26 cellular contexts compared by ENCODE assay signal in the genomic region with DNA sequence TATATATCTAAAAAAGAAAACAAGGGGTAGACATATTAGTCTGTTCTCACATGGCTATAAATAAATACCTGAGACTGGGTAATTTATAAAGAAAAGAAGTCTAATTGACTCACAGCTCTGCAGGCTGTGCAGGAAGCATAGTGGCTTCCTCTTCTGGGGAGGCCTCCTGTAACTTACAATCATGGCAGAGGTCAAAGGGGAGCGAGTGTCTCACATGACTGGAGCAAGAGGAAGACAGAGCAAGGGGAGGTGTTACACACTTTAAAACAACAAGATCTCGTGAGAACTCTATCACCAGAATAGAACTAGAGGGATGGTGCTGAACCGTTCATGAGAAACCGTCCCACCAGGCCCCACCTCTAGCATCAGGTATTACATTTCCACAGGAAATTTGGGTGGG.
"Had no signal": no experiment of that assay in that cellular context is flagged by ENCODE, and none has a peak within 500 bp of the region (broad histone marks: within the 10 kb centered on the region; RNA-seq: fewer than 3 reads in every experiment).

No MANE protein-coding gene starts in this region.

- H3K27ac Mint-ChIP-seq: activated naive CD8-positive, alpha-beta T cell treated with anti-CD3 and anti-CD28 coated beads, Interleukin-2, amount 10 ng/mL, durations not matched to agents 7 days and 5 days; activated T-helper 2 cell treated with anti-CD3 and anti-CD28 coated beads, Interferon-gamma antibody, Interleukin-2, Interleukin-4, amounts not matched to agents 10 μg/mL and 5 μg/mL and 100 μg/mL, durations not matched to agents 14 hours and 24 hours and 36 hours; immature natural killer cell; mesothelial cell of epicardium; natural killer cell treated with Interleukin-12 subunit alpha and Interleukin-12 subunit beta and Interleukin-15 and Interleukin-18, amount 100 ng/mL, for 72 hours; stimulated activated naive CD8-positive, alpha-beta T cell treated with anti-CD3 and anti-CD28 coated beads, Interleukin-15, amount 100 ng/mL, for 72 hours; T-helper 2 cell treated with Interferon-gamma antibody and Interleukin-4, amounts not matched to agents 5 μg/mL and 100 μg/mL, for 36 hours had no signal

- DNase-seq: activated CD4-positive, alpha-beta T cell treated with anti-CD3 and anti-CD28 coated beads for 4 hours; activated CD4-positive, alpha-beta T cell treated with anti-CD3 and anti-CD28 coated beads, Interleukin-2, amount 50 U/mL, for 48 hours; activated CD4-positive, CD25-positive, alpha-beta regulatory T cell; activated CD8-positive, alpha-beta memory T cell treated with anti-CD3 and anti-CD28 coated beads, Interleukin-2, amount 50 U/mL, for 48 hours; activated naive CD4-positive, alpha-beta T cell treated with Interleukin-2 at 50 U/mL for 16 hours; activated naive CD8-positive, alpha-beta T cell treated with anti-CD3 and anti-CD28 coated beads, Interleukin-2, amount 10 ng/mL, durations not matched to agents 7 days and 5 days; activated T-cell treated with anti-CD3 and anti-CD28 coated beads, Interleukin-2, amount 50 U/mL, for 4 hours; amniotic stem cell; effector memory CD4-positive, alpha-beta T cell; foreskin keratinocyte; immature natural killer cell; left ventricle myocardium inferior; nucleus accumbens; right cardiac atrium; stimulated activated CD4-positive, alpha-beta T cell treated with anti-CD3 and anti-CD28 coated beads, Interleukin-12 subunit alpha, Interleukin-12 subunit beta, amount 100 ng/mL, for 4 hours; stimulated activated CD4-positive, alpha-beta T cell treated with anti-CD3 and anti-CD28 coated beads, Interleukin-4, amount 100 ng/mL, for 4 hours; stimulated activated naive CD8-positive, alpha-beta T cell treated with anti-CD3 and anti-CD28 coated beads, Interleukin-15, amount 100 ng/mL, for 72 hours had no signal

- H3K27me3 Mint-ChIP-seq: activated naive CD8-positive, alpha-beta T cell treated with anti-CD3 and anti-CD28 coated beads, Interleukin-2, amount 10 ng/mL, durations not matched to agents 7 days and 5 days; central memory CD8-positive, alpha-beta T cell; natural killer cell treated with Interleukin-12 subunit alpha and Interleukin-12 subunit beta and Interleukin-15 and Interleukin-18, amount 100 ng/mL, for 72 hours; stimulated activated naive CD8-positive, alpha-beta T cell treated with anti-CD3 and anti-CD28 coated beads, Interleukin-15, amount 100 ng/mL, for 72 hours had no signal

- H3K4me1 Mint-ChIP-seq: activated naive CD8-positive, alpha-beta T cell treated with anti-CD3 and anti-CD28 coated beads, Interleukin-2, amount 10 ng/mL, durations not matched to agents 7 days and 5 days; central memory CD8-positive, alpha-beta T cell; immature natural killer cell; mesothelial cell of epicardium; stimulated activated naive CD8-positive, alpha-beta T cell treated with anti-CD3 and anti-CD28 coated beads, Interleukin-15, amount 100 ng/mL, for 72 hours had no signal

- H3K36me3 Mint-ChIP-seq: activated naive CD8-positive, alpha-beta T cell treated with anti-CD3 and anti-CD28 coated beads, Interleukin-2, amount 10 ng/mL, durations not matched to agents 7 days and 5 days; immature natural killer cell; natural killer cell treated with Interleukin-12 subunit alpha and Interleukin-12 subunit beta and Interleukin-15 and Interleukin-18, amount 100 ng/mL, for 72 hours had no signal

- H3K4me3 Mint-ChIP-seq: activated naive CD8-positive, alpha-beta T cell treated with anti-CD3 and anti-CD28 coated beads, Interleukin-2, amount 10 ng/mL, durations not matched to agents 7 days and 5 days; activated T-cell treated with anti-CD3 and anti-CD28 coated beads, Interleukin-2, amount 50 U/mL, for 4 hours; central memory CD8-positive, alpha-beta T cell; immature natural killer cell; mesothelial cell of epicardium; natural killer cell treated with Interleukin-12 subunit alpha and Interleukin-12 subunit beta and Interleukin-15 and Interleukin-18, amount 100 ng/mL, for 72 hours; stimulated activated naive CD8-positive, alpha-beta T cell treated with anti-CD3 and anti-CD28 coated beads, Interleukin-15, amount 100 ng/mL, for 72 hours; T-helper 2 cell treated with Interferon-gamma antibody and Interleukin-4, amounts not matched to agents 5 μg/mL and 100 μg/mL, for 36 hours had no signal

- ATAC-seq: activated T-cell treated with anti-CD3 and anti-CD28 coated beads, Interleukin-2, amount 50 U/mL, for 4 hours; foreskin keratinocyte; natural killer cell treated with Interleukin-12 subunit alpha and Interleukin-12 subunit beta and Interleukin-15 and Interleukin-18, amount 100 ng/mL, for 72 hours; right cardiac atrium; stimulated activated naive CD8-positive, alpha-beta T cell treated with anti-CD3 and anti-CD28 coated beads, Interleukin-15, amount 100 ng/mL, for 72 hours had no signal

- H3K36me3 ChIP-seq: breast epithelium, left ventricle myocardium inferior, suprapubic skin, tibial nerve had no signal

- H2AFZ ChIP-seq: parathyroid adenoma had no signal

- H3K27ac ChIP-seq: breast epithelium, foreskin keratinocyte, left ventricle myocardium inferior, parathyroid adenoma, suprapubic skin, tibial nerve had no signal

- H3K27me3 ChIP-seq: breast epithelium, foreskin keratinocyte, suprapubic skin, tibial nerve had no signal

- H3K4me3 ChIP-seq: breast epithelium, left ventricle myocardium inferior, suprapubic skin, tibial nerve had no signal

- H3K9me3 Mint-ChIP-seq: activated naive CD8-positive, alpha-beta T cell treated with anti-CD3 and anti-CD28 coated beads, Interleukin-2, amount 10 ng/mL, durations not matched to agents 7 days and 5 days; activated T-cell treated with anti-CD3 and anti-CD28 coated beads, Interleukin-2, amount 50 U/mL, for 4 hours; central memory CD8-positive, alpha-beta T cell; natural killer cell treated with Interleukin-12 subunit alpha and Interleukin-12 subunit beta and Interleukin-15 and Interleukin-18, amount 100 ng/mL, for 72 hours; stimulated activated naive CD8-positive, alpha-beta T cell treated with anti-CD3 and anti-CD28 coated beads, Interleukin-15, amount 100 ng/mL, for 72 hours; T-helper 2 cell treated with Interferon-gamma antibody and Interleukin-4, amounts not matched to agents 5 μg/mL and 100 μg/mL, for 36 hours had no signal

- H3K4me1 ChIP-seq: breast epithelium, foreskin keratinocyte, left ventricle myocardium inferior, parathyroid adenoma, suprapubic skin, tibial nerve had no signal

- H3K79me2 ChIP-seq: parathyroid adenoma had no signal

- H3K9me3 ChIP-seq: left ventricle myocardium inferior, suprapubic skin had no signal

- H3K9ac ChIP-seq: parathyroid adenoma had no signal
